Comparison of ENCODE assay signal across 1 cellular context in the genomic region with DNA sequence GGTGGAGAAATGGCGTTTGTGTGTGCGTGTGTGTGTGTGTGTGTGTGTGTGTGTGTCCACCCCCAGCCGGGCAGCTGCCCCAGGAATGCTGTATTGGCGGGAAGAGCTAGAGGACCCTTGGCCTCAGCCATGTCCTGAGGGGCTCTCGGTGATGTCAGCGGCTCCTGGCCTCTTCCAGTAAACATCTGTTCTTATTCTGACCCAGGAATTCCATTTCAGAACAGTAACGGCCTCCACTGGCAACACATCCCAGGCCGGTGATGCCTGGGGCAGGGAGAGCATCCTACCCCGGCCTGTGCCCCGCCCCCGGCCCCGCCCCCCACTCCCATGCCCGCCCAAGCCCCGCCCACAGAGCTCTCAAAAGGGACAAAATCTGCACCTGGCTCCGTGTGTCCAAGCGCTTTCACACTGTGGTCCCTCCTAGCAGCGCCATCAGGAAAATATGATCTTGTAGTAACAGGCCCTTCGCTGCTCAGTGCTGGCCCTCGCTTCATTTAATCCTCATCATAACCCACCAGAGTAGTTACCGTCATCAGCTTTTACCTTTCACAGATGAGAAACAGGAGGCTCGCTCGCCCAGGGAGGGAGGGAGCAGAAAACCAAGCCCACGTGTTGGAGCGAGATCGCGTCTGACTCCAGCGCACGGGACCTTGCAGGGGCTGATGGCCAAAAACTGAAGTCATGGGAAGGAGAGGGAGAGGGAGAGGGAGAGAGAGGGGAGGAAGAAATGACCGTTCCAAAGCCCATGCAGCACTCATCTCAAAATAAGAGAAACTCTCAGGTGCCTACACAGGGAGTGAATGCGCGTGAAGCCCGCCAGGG.
TF ChIP-seq lines count a peak whose summit lies in the region.

No MANE protein-coding gene starts in this region.

TF ChIP-seq in IMR-90, 13 proteins besides CTCF, POLR2A, EP300 and RAD21:
- TF ChIP-seq RCOR1 (IDR thresholded peaks at IDR 0.05; ENCODE audit: insufficient replicate concordance, low read length) (no peak), FOS (IDR thresholded peaks at IDR 0.05; ENCODE audit: low read depth, low read length) (no peak), CHD1 (IDR thresholded peaks at IDR 0.05; ENCODE audit: low read depth, low read length) (no peak), SMC3 (IDR thresholded peaks at IDR 0.05; ENCODE audit: low read depth, low read length) (no peak), MAZ (IDR thresholded peaks at IDR 0.05; ENCODE audit: borderline replicate concordance, low read depth, low read length) (no peak), USF2 (IDR thresholded peaks at IDR 0.05; ENCODE audit: low read depth, low read length) (no peak), NFE2L2 (IDR thresholded peaks at IDR 0.05; ENCODE audit: low read depth, low read length) (no peak), MXI1 (IDR thresholded peaks at IDR 0.05; ENCODE audit: borderline replicate concordance, low read depth, low read length) (no peak), CEBPB (IDR thresholded peaks at IDR 0.05; ENCODE audit: low read depth, low read length) (no peak), MAFK (IDR thresholded peaks at IDR 0.05; ENCODE audit: low read depth, low read length) (no peak), BHLHE40 (IDR thresholded peaks at IDR 0.05; ENCODE audit: low read depth, low read length) (no peak), RFX5 (IDR thresholded peaks at IDR 0.05; ENCODE audit: low read depth, low read length) (no peak)
- TF ChIP-seq, protein P1, sequence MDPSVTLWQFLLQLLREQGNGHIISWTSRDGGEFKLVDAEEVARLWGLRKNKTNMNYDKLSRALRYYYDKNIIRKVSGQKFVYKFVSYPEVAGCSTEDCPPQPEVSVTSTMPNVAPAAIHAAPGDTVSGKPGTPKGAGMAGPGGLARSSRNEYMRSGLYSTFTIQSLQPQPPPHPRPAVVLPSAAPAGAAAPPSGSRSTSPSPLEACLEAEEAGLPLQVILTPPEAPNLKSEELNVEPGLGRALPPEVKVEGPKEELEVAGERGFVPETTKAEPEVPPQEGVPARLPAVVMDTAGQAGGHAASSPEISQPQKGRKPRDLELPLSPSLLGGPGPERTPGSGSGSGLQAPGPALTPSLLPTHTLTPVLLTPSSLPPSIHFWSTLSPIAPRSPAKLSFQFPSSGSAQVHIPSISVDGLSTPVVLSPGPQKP (IDR thresholded peaks at IDR 0.05; ENCODE audit: borderline replicate concordance, low read depth, low read length) = no peak
